In genomic region chr16:65119905-65120341, GRCh38 we compare ENCODE assay signal across 10 cellular contexts. TPM values are rescaled to one million over a fixed set of nuclear protein-coding genes. Genes with fewer than 3 reads are reported as not detected.
DNase-seq lines count a peak whose midpoint lies in the region; ATAC-seq and TF ChIP-seq lines count a peak whose summit lies in the region.
"Had no signal": no experiment of that assay in that cellular context is flagged by ENCODE, and none has a peak within 500 bp of the region (broad histone marks: within the 10 kb centered on the region; RNA-seq: fewer than 3 reads in every experiment).

No MANE protein-coding gene starts in this region.

- no peak overlapping the region for H3K27ac Mint-ChIP-seq in progenitor cell of endocrine pancreas
- no peak overlapping the region for H3K27ac Mint-ChIP-seq in activated T-helper 17 cell treated with anti-CD3 and anti-CD28 coated beads, Interleukin-2, amount 50 U/mL, for 72 hours

- intact Hi-C loops in head of caudate nucleus (cut with DNase I): loop anchor here (5.0 kb wide), 1 partner anchor 48 kb away; no protein-coding TSS in a partner anchor

- peak; percentile 58 for DNase-seq in AG20443 (ENCODE audit: low spot score)
- DNase-seq in head of caudate nucleus: peak in 40 of 42 donors; percentile 22 to 78 (median 51)
- DNase-seq in progenitor cell of endocrine pancreas (ENCODE audit: low spot score, unreplicated experiment): no peak
- DNase-seq in LoVo (ENCODE audit: low spot score): no peak
- DNase-seq: Calu3 had no signal

- ATAC-seq in GM21360 (IDR thresholded peaks at IDR 0.05; ENCODE audit: unreplicated experiment) (no peak), HG02885 (IDR thresholded peaks at IDR 0.05; ENCODE audit: poor library complexity, unreplicated experiment) (no peak)
- no peak for ATAC-seq in activated T-helper 17 cell treated with anti-CD3 and anti-CD28 coated beads, Interleukin-2, amount 50 U/mL, for 72 hours (replicated peaks)
- ATAC-seq: HepG2 had no signal

- TF ChIP-seq CTCF in WI38 (IDR thresholded peaks at IDR 0.05; ENCODE audit: low read depth, low read length) (no peak), progenitor cell of endocrine pancreas (IDR thresholded peaks at IDR 0.05; ENCODE audit: unreplicated experiment) (no peak)

- H3K36me3 Mint-ChIP-seq in progenitor cell of endocrine pancreas (ENCODE audit: insufficient read depth): no peaks in the 10 kb centered on the region
- H3K36me3 Mint-ChIP-seq in activated T-helper 17 cell treated with anti-CD3 and anti-CD28 coated beads, Interleukin-2, amount 50 U/mL, for 72 hours (ENCODE audit: low read depth): no peaks in the 10 kb centered on the region

- H3K4me3 Mint-ChIP-seq in progenitor cell of endocrine pancreas (ENCODE audit: low read depth): peak overlapping the region; percentile 72
- H3K4me3 Mint-ChIP-seq in activated T-helper 17 cell treated with anti-CD3 and anti-CD28 coated beads, Interleukin-2, amount 50 U/mL, for 72 hours: no peak overlapping the region

- H3K27me3 Mint-ChIP-seq in progenitor cell of endocrine pancreas: peaks cover 61% of the 10 kb centered on the region
- peaks cover 16% of the 10 kb centered on the region for H3K27me3 Mint-ChIP-seq in activated T-helper 17 cell treated with anti-CD3 and anti-CD28 coated beads, Interleukin-2, amount 50 U/mL, for 72 hours

- H3K4me1 Mint-ChIP-seq in progenitor cell of endocrine pancreas (ENCODE audit: low read depth): peaks cover 22% of the 10 kb centered on the region
- no peaks in the 10 kb centered on the region for H3K4me1 Mint-ChIP-seq in activated T-helper 17 cell treated with anti-CD3 and anti-CD28 coated beads, Interleukin-2, amount 50 U/mL, for 72 hours

- H3K9me3 Mint-ChIP-seq in progenitor cell of endocrine pancreas (ENCODE audit: low read depth): no peaks in the 10 kb centered on the region
- H3K9me3 Mint-ChIP-seq in activated T-helper 17 cell treated with anti-CD3 and anti-CD28 coated beads, Interleukin-2, amount 50 U/mL, for 72 hours: no peaks in the 10 kb centered on the region

- peak overlapping the region; percentile 93 for H3K4me3 ChIP-seq in WI38 (ENCODE audit: low read depth, low read length)

RNA-seq across cellular contexts. Expression of gene CDH11, which starts 1.9 kb away (rescaled TPM):
- 5.5 and 6.0 TPM in 2 replicates for total RNA-seq in progenitor cell of endocrine pancreas
- not detected for total RNA-seq in activated T-helper 17 cell treated with anti-CD3 and anti-CD28 coated beads, Interleukin-2, amount 50 U/mL, for 72 hours
- total RNA-seq: Calu3, HepG2 had no signal

Comparison
In these comparisons a context has a peak if more than half of its experiments do, and no peak if none do; other contexts are left out.
1. DNase-seq: peak in AG20443 (single experiment) and head of caudate nucleus (40 of 42); none in progenitor cell of endocrine pancreas (single experiment) and LoVo (single experiment).